ENCODE assay signal across 12 cellular contexts in genomic region chr2:162768646-162769045, GRCh38.
DNase-seq lines count a peak whose midpoint lies in the region; ATAC-seq and TF ChIP-seq lines count a peak whose summit lies in the region.
"Had no signal": no experiment of that assay in that cellular context is flagged by ENCODE, and none has a peak within 500 bp of the region (broad histone marks: within the 10 kb centered on the region; RNA-seq: fewer than 3 reads in every experiment).

No MANE protein-coding gene starts in this region.

- H2AK5ac ChIP-seq in H9 (ENCODE audit: insufficient read length, low read length): no peak overlapping the region

- H3K9me3 Mint-ChIP-seq in H9: no peaks in the 10 kb centered on the region
- no peaks in the 10 kb centered on the region for H3K9me3 Mint-ChIP-seq in stimulated activated effector memory CD8-positive, alpha-beta T cell treated with anti-CD3 and anti-CD28 coated beads, Interleukin-12 subunit alpha, Interleukin-12 subunit beta, amount 100 ng/mL, for 72 hours

- H3K4ac ChIP-seq in H9 (ENCODE audit: low read depth, low read length): no peak overlapping the region

- H3K18ac ChIP-seq in H9 (ENCODE audit: insufficient read length, low read depth, low read length): no peak overlapping the region

- H3K9me3 ChIP-seq in H9 (ENCODE audit: control insufficient read depth, low read depth, low read length) (no peaks in the 10 kb centered on the region), neural cell (ENCODE audit: low read length) (no peaks in the 10 kb centered on the region)
- H3K9me3 ChIP-seq: adrenal gland; BLaER1 treated with 17β-estradiol and CSF1 and Interleukin-3, amounts not matched to agents 10 nM and 100 nM; HAP-1 had no signal

- no peak overlapping the region; the same call in 1 of the 2 replicates for H3K14ac ChIP-seq in H9 (ENCODE audit: insufficient read depth, low read length)

- H2BK15ac ChIP-seq in H9 (ENCODE audit: low read depth, low read length): no peak overlapping the region

- H2BK5ac ChIP-seq in H9 (ENCODE audit: insufficient read length, low read length): no peak overlapping the region

- H3K9ac ChIP-seq in H9 (ENCODE audit: extremely low read depth, insufficient read length, low read length): no peak overlapping the region
- peak overlapping the region; percentile 5 for H3K9ac ChIP-seq in neural cell (ENCODE audit: low read length)
- H3K9ac ChIP-seq: BLaER1 treated with 17β-estradiol and CSF1 and Interleukin-3, amounts not matched to agents 10 nM and 100 nM had no signal

- H3K27ac Mint-ChIP-seq in H9: no peak overlapping the region; a peak in 1 of 7 replicates
- H3K27ac Mint-ChIP-seq in stimulated activated effector memory CD8-positive, alpha-beta T cell treated with anti-CD3 and anti-CD28 coated beads, Interleukin-12 subunit alpha, Interleukin-12 subunit beta, amount 100 ng/mL, for 72 hours: no peak overlapping the region

- peaks cover 6 to 7% of the 10 kb centered on the region in 2 experiments for H3K4me1 Mint-ChIP-seq in H9
- no peaks in the 10 kb centered on the region for H3K4me1 Mint-ChIP-seq in stimulated activated effector memory CD8-positive, alpha-beta T cell treated with anti-CD3 and anti-CD28 coated beads, Interleukin-12 subunit alpha, Interleukin-12 subunit beta, amount 100 ng/mL, for 72 hours

- H3T11ph ChIP-seq in H9 (ENCODE audit: low read length): peak overlapping the region; percentile 67

- no peak overlapping the region for H3K4me3 Mint-ChIP-seq in H9
- no peak overlapping the region for H3K4me3 Mint-ChIP-seq in stimulated activated effector memory CD8-positive, alpha-beta T cell treated with anti-CD3 and anti-CD28 coated beads, Interleukin-12 subunit alpha, Interleukin-12 subunit beta, amount 100 ng/mL, for 72 hours

- TF ChIP-seq EP300 in neural cell (conservative IDR thresholded peaks at IDR 0.05; ENCODE audit: poor library complexity, severe bottlenecking): peak; percentile 49

- peak overlapping the region; percentile 40 for H2AFZ ChIP-seq in H9 (ENCODE audit: low read length)
- no peak overlapping the region for H2AFZ ChIP-seq in neural cell (ENCODE audit: low read depth, low read length)
- H2AFZ ChIP-seq: hepatocyte had no signal

- H3K36me3 ChIP-seq in neural cell (ENCODE audit: insufficient read depth, low read length): no peaks in the 10 kb centered on the region
- H3K36me3 ChIP-seq: adrenal gland; BLaER1 treated with 17β-estradiol and CSF1 and Interleukin-3, amounts not matched to agents 10 nM and 100 nM; HAP-1 had no signal

- no peaks in the 10 kb centered on the region for H3K79me1 ChIP-seq in H9 (ENCODE audit: insufficient read depth, low read depth, low read length, poor library complexity, severe bottlenecking)

- H3K23me2 ChIP-seq in H9 (ENCODE audit: insufficient read length, low read depth, low read length, poor library complexity, severe bottlenecking): no peaks in the 10 kb centered on the region

- H3K27me3 ChIP-seq in H9 (ENCODE audit: insufficient read depth, low read length) (no peaks in the 10 kb centered on the region), neural cell (ENCODE audit: insufficient read depth, low read depth, low read length) (no peaks in the 10 kb centered on the region)
- H3K27me3 ChIP-seq: adrenal gland; BLaER1 treated with 17β-estradiol and CSF1 and Interleukin-3, amounts not matched to agents 10 nM and 100 nM; hepatocyte had no signal

- no peaks in the 10 kb centered on the region for H3F3A ChIP-seq in neural cell (ENCODE audit: insufficient read depth, low read length, poor library complexity, severe bottlenecking)

- no peaks in the 10 kb centered on the region for H3K27me3 Mint-ChIP-seq in H9 (ENCODE audit: low read depth)

- no peak overlapping the region for H3K23ac ChIP-seq in H9 (ENCODE audit: insufficient read length, low read depth, low read length)

- DNase-seq in H9 (no peak), NCI-H2107 treated with DMSO at 0.1 percent for 48 hours (lab: John Stamatoyannopoulos, UW; ENCODE audit: unreplicated experiment) (peak; percentile 97), astrocyte of the cerebellum (ENCODE audit: low read depth) (peak; percentile 29), NOMO-1 treated with DMSO at 0.1 percent for 48 hours (lab: John Stamatoyannopoulos, UW; ENCODE audit: unreplicated experiment) (no peak)
- no peak for DNase-seq in stimulated activated effector memory CD8-positive, alpha-beta T cell treated with anti-CD3 and anti-CD28 coated beads, Interleukin-12 subunit alpha, Interleukin-12 subunit beta, amount 100 ng/mL, for 72 hours (ENCODE audit: low spot score in 2 of 2)
- DNase-seq: adrenal gland had no signal

- no peaks in the 10 kb centered on the region for H3K9me2 ChIP-seq in neural cell (ENCODE audit: insufficient read depth, low read length)

- no peak overlapping the region for H2BK120ac ChIP-seq in H9 (ENCODE audit: low read depth, low read length, poor library complexity, severe bottlenecking)

- no peak for TF ChIP-seq RAD21 in neural cell (conservative IDR thresholded peaks at IDR 0.05)

- H3K56ac ChIP-seq in H9 (ENCODE audit: insufficient read length, low read depth, low read length): no peak overlapping the region

- no peaks in the 10 kb centered on the region for H3K36me3 Mint-ChIP-seq in H9 (ENCODE audit: insufficient read depth in 1 of 3, low read depth in 3 of 3)
- no peaks in the 10 kb centered on the region for H3K36me3 Mint-ChIP-seq in stimulated activated effector memory CD8-positive, alpha-beta T cell treated with anti-CD3 and anti-CD28 coated beads, Interleukin-12 subunit alpha, Interleukin-12 subunit beta, amount 100 ng/mL, for 72 hours

- H3K27ac ChIP-seq in H9 (ENCODE audit: insufficient read length, low read depth, low read length) (no peak overlapping the region), neural cell (ENCODE audit: low read length) (peak overlapping the region; percentile 65)
- H3K27ac ChIP-seq: adrenal gland; BLaER1 treated with 17β-estradiol and CSF1 and Interleukin-3, amounts not matched to agents 10 nM and 100 nM; hepatocyte had no signal

- no peak overlapping the region for H4K91ac ChIP-seq in H9 (ENCODE audit: insufficient read length, low read depth, low read length)

- WGBS in H9 (ENCODE audit: extremely low coverage, insufficient read length, low lambda C conversion rate): no CpG with 5 or more reads among the region's 4 CpGs

- no peaks in the 10 kb centered on the region for H4K20me1 ChIP-seq in H9 (ENCODE audit: control insufficient read depth, insufficient read depth, insufficient read length)
- no peaks in the 10 kb centered on the region for H4K20me1 ChIP-seq in neural cell (ENCODE audit: insufficient read depth)
- H4K20me1 ChIP-seq: BLaER1 treated with 17β-estradiol and CSF1 and Interleukin-3, amounts not matched to agents 10 nM and 100 nM had no signal

- H3K4me3 ChIP-seq in astrocyte of the cerebellum (ENCODE audit: low read depth, low read length) (no peak overlapping the region), neural cell (ENCODE audit: low read length) (peak overlapping the region; percentile 11)
- H3K4me3 ChIP-seq: adrenal gland; BLaER1 treated with 17β-estradiol and CSF1 and Interleukin-3, amounts not matched to agents 10 nM and 100 nM; HAP-1; hepatocyte had no signal

- H2BK20ac ChIP-seq in H9 (ENCODE audit: low read depth, low read length, poor library complexity, severe bottlenecking): peak overlapping the region; percentile 45

- no peak overlapping the region for H4K8ac ChIP-seq in H9 (replicated peaks; ENCODE audit: insufficient read length, low read depth, low read length)

- no peak for TF ChIP-seq CTCF in H9 (conservative IDR thresholded peaks at IDR 0.05)
- TF ChIP-seq CTCF in astrocyte of the cerebellum (IDR thresholded peaks at IDR 0.05; ENCODE audit: low read depth, low read length, missing control alignments): no peak
- no peak for TF ChIP-seq CTCF in neural cell (IDR thresholded peaks at IDR 0.05; ENCODE audit: poor library complexity, severe bottlenecking)

- H2BK12ac ChIP-seq in H9 (ENCODE audit: insufficient read length, low read depth, low read length): peak overlapping the region; percentile 86

- no peak for ATAC-seq in stimulated activated effector memory CD8-positive, alpha-beta T cell treated with anti-CD3 and anti-CD28 coated beads, Interleukin-12 subunit alpha, Interleukin-12 subunit beta, amount 100 ng/mL, for 72 hours
- ATAC-seq in GM21367 (IDR thresholded peaks at IDR 0.05; ENCODE audit: unreplicated experiment) (no peak), HG03571 (IDR thresholded peaks at IDR 0.05; ENCODE audit: unreplicated experiment) (no peak)

- no peak overlapping the region for H4K5ac ChIP-seq in H9 (ENCODE audit: insufficient read length, low read depth, low read length)

- in situ Hi-C loops in astrocyte of the cerebellum (cut with HindIII; ENCODE audit: low sequenced_read_pairs): no loop called here

- no peaks in the 10 kb centered on the region for H3K4me1 ChIP-seq in H9 (ENCODE audit: insufficient read depth, low read length)
- H3K4me1 ChIP-seq: adrenal gland; BLaER1 treated with 17β-estradiol and CSF1 and Interleukin-3, amounts not matched to agents 10 nM and 100 nM; HAP-1 had no signal

- H3K79me2 ChIP-seq in H9 (ENCODE audit: insufficient read depth, low read length): no peaks in the 10 kb centered on the region
- no peaks in the 10 kb centered on the region for H3K79me2 ChIP-seq in neural cell (replicated peaks; ENCODE audit: insufficient read depth, low read length)
- H3K79me2 ChIP-seq: hepatocyte had no signal

- H3K4me2 ChIP-seq in H9 (ENCODE audit: insufficient read depth, insufficient read length, low read length) (no peak overlapping the region), neural cell (ENCODE audit: low read length) (peak overlapping the region; percentile 5)
- H3K4me2 ChIP-seq: BLaER1 treated with 17β-estradiol and CSF1 and Interleukin-3, amounts not matched to agents 10 nM and 100 nM; hepatocyte had no signal

TF ChIP-seq in neural cell, 6 proteins besides CTCF, POLR2A, EP300 and RAD21 (continues in another document):
- TF ChIP-seq MXI1 (conservative IDR thresholded peaks at IDR 0.05; ENCODE audit: poor library complexity, severe bottlenecking) (no peak), EZH2 (IDR thresholded peaks at IDR 0.05; ENCODE audit: borderline replicate concordance, insufficient read depth, low read length, poor library complexity, severe bottlenecking) (no peak), POLR2AphosphoS5 (IDR thresholded peaks at IDR 0.05) (peak; percentile 17)

Comparison
In these comparisons a context has a peak if more than half of its experiments do, and no peak if none do; other contexts are left out.
1. DNase-seq: peak in NCI-H2107 treated with DMSO at 0.1 percent for 48 hours (single experiment) and astrocyte of the cerebellum (single experiment); none in H9 (single experiment), NOMO-1 treated with DMSO at 0.1 percent for 48 hours (single experiment) and stimulated activated effector memory CD8-positive, alpha-beta T cell treated with anti-CD3 and anti-CD28 coated beads, Interleukin-12 subunit alpha, Interleukin-12 subunit beta, amount 100 ng/mL, for 72 hours (0 of 2).